ENCODE assay signal across 8 cellular contexts in genomic region chr9:111599948-111600343, GRCh38. TPM values are rescaled to one million over a fixed set of nuclear protein-coding genes. Genes with fewer than 3 reads are reported as not detected.
DNase-seq lines count a peak whose midpoint lies in the region; ATAC-seq and TF ChIP-seq lines count a peak whose summit lies in the region.

No MANE protein-coding gene starts in this region.

- H3K36me3 Mint-ChIP-seq in activated T-helper 1 cell treated with anti-CD3 and anti-CD28 coated beads, Interleukin-12 subunit alpha, Interleukin-12 subunit beta, Interleukin-2, Interleukin-4 antibody, amounts not matched to agents 30 ng/mL and 10 ng/mL and 1 ng/mL, durations not matched to agents 14 hours and 24 hours and 36 hours (ENCODE audit: low read depth), result no peaks in the 10 kb centered on the region

- H3K27ac ChIP-seq in right atrium auricular region, result peak overlapping the region; percentile 85 to 86

- ATAC-seq in GM21423 (IDR thresholded peaks at IDR 0.05; ENCODE audit: unreplicated experiment), result peak; percentile 12
- ATAC-seq in sciatic nerve, result peak; percentile 16
- no peak for ATAC-seq in HG02678 (IDR thresholded peaks at IDR 0.05; ENCODE audit: unreplicated experiment)
- ATAC-seq in HG02840 (IDR thresholded peaks at IDR 0.05; ENCODE audit: low FRiP score, unreplicated experiment), result no peak

- H3K27me3 ChIP-seq in right atrium auricular region, result no peaks in the 10 kb centered on the region

- intact Hi-C loops in activated T-helper 1 cell treated with anti-CD3 and anti-CD28 coated beads, Interleukin-12 subunit alpha, Interleukin-12 subunit beta, Interleukin-2, Interleukin-4 antibody, amounts not matched to agents 30 ng/mL and 10 ng/mL and 1 ng/mL, durations not matched to agents 14 hours and 24 hours and 36 hours (cut with micrococcal nuclease), result loop anchor here (2.0 kb wide), 2 partner anchors 115 to 475 kb away; partner anchors contain the start of gene ECPAS
- intact Hi-C loops in sciatic nerve (cut with DNase I), result no loop called here

- H3K4me1 ChIP-seq in right atrium auricular region, result peaks cover 0 to 6% of the 10 kb centered on the region in 2 donors

- H3K4me1 Mint-ChIP-seq in activated T-helper 1 cell treated with anti-CD3 and anti-CD28 coated beads, Interleukin-12 subunit alpha, Interleukin-12 subunit beta, Interleukin-2, Interleukin-4 antibody, amounts not matched to agents 30 ng/mL and 10 ng/mL and 1 ng/mL, durations not matched to agents 14 hours and 24 hours and 36 hours (ENCODE audit: low read depth), result peaks cover 24% of the 10 kb centered on the region

- peaks cover 17% of the 10 kb centered on the region for H3K36me3 ChIP-seq in right atrium auricular region

- peaks cover 37% of the 10 kb centered on the region for H3K27me3 Mint-ChIP-seq in activated T-helper 1 cell treated with anti-CD3 and anti-CD28 coated beads, Interleukin-12 subunit alpha, Interleukin-12 subunit beta, Interleukin-2, Interleukin-4 antibody, amounts not matched to agents 30 ng/mL and 10 ng/mL and 1 ng/mL, durations not matched to agents 14 hours and 24 hours and 36 hours (ENCODE audit: insufficient read depth)

- H3K4me3 ChIP-seq in right atrium auricular region, result peak overlapping the region; percentile 64 to 76

- H3K4me3 Mint-ChIP-seq in activated T-helper 1 cell treated with anti-CD3 and anti-CD28 coated beads, Interleukin-12 subunit alpha, Interleukin-12 subunit beta, Interleukin-2, Interleukin-4 antibody, amounts not matched to agents 30 ng/mL and 10 ng/mL and 1 ng/mL, durations not matched to agents 14 hours and 24 hours and 36 hours, result peak overlapping the region; percentile 92

- H3K27ac Mint-ChIP-seq in activated T-helper 1 cell treated with anti-CD3 and anti-CD28 coated beads, Interleukin-12 subunit alpha, Interleukin-12 subunit beta, Interleukin-2, Interleukin-4 antibody, amounts not matched to agents 30 ng/mL and 10 ng/mL and 1 ng/mL, durations not matched to agents 14 hours and 24 hours and 36 hours, result no peak overlapping the region

- no peaks in the 10 kb centered on the region for H3K9me3 Mint-ChIP-seq in activated T-helper 1 cell treated with anti-CD3 and anti-CD28 coated beads, Interleukin-12 subunit alpha, Interleukin-12 subunit beta, Interleukin-2, Interleukin-4 antibody, amounts not matched to agents 30 ng/mL and 10 ng/mL and 1 ng/mL, durations not matched to agents 14 hours and 24 hours and 36 hours

- H3K9me3 ChIP-seq in right atrium auricular region, result no peaks in the 10 kb centered on the region

- no peak for DNase-seq in activated T-helper 1 cell treated with anti-CD3 and anti-CD28 coated beads, Interleukin-12 subunit alpha, Interleukin-12 subunit beta, Interleukin-2, Interleukin-4 antibody, amounts not matched to agents 30 ng/mL and 10 ng/mL and 1 ng/mL, durations not matched to agents 14 hours and 24 hours and 36 hours (ENCODE audit: low spot score)
- DNase-seq in right atrium auricular region (ENCODE audit: low spot score) (no peak), sciatic nerve (ENCODE audit: low spot score) (no peak), NOMO-1 (lab: John Stamatoyannopoulos, UW; ENCODE audit: unreplicated experiment in 2 of 2) (no peak)
- no peak for DNase-seq in stimulated activated CD4-positive, alpha-beta T cell treated with anti-CD3 and anti-CD28 coated beads, Interleukin-4, amount 100 ng/mL, for 1 hour

- TF ChIP-seq CTCF in right atrium auricular region (IDR thresholded peaks at IDR 0.05), result no peak

RNA-seq across cellular contexts. Expression of gene PTGR1, which starts 0.5 kb away (rescaled TPM):
- 1.3 and 1.8 TPM in 2 replicates for total RNA-seq in activated T-helper 1 cell treated with anti-CD3 and anti-CD28 coated beads, Interleukin-12 subunit alpha, Interleukin-12 subunit beta, Interleukin-2, Interleukin-4 antibody, amounts not matched to agents 30 ng/mL and 10 ng/mL and 1 ng/mL, durations not matched to agents 14 hours and 24 hours and 36 hours
- 10 to 100 TPM; 23.9 to 38.8 TPM for total RNA-seq in right atrium auricular region
- 43.5 TPM for total RNA-seq in sciatic nerve

RNA-seq across cellular contexts. Expression of gene DNAJC25, which starts 31.2 kb away (rescaled TPM):
- 5.8 and 6.1 TPM in 2 replicates for total RNA-seq in activated T-helper 1 cell treated with anti-CD3 and anti-CD28 coated beads, Interleukin-12 subunit alpha, Interleukin-12 subunit beta, Interleukin-2, Interleukin-4 antibody, amounts not matched to agents 30 ng/mL and 10 ng/mL and 1 ng/mL, durations not matched to agents 14 hours and 24 hours and 36 hours
- total RNA-seq in right atrium auricular region, result 1 to 10 TPM; 5.3 to 8.7 TPM
- 6.7 TPM for total RNA-seq in sciatic nerve

Comparison
In these comparisons a context has a peak if more than half of its experiments do, and no peak if none do; other contexts are left out.
1. ATAC-seq: peak in GM21423 (single experiment) and sciatic nerve (single experiment); none in HG02678 (single experiment) and HG02840 (single experiment).